In the genomic region with DNA sequence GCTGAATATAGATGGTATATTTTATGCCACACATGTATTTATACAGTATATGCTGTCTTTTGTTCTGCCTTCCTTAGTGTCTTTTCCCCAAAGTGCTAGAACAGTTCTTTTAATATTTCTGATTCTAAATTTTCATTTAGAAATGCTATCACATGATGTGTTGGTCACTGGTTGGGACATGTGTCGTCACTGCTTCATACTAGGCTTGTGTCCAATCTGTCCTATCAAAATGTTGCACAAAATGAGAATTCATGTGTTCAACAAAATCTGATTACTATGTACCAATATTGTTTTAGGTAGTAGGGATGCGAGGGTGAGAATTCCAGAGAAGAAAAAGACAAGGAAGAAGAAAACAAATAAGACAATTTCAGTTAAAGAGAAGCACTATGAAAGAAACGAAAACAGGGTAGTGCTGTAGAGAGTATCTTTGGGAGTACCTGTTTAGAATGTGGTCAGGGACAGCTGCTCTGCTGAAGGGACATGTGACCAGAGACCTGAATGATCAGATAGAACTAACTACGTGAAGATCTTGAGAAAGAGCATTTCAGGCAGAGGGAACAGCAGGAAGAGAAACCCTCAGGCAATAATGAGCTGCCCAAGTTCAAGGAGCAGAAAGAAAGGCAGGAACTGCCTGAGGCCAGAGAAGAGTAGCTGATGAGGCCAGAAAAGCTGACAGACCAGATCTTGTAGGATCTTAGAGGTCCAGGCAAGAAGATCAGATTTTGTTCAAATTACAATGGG, we compare ENCODE assay signal across 11 cellular contexts. TPM values are rescaled to one million over a fixed set of nuclear protein-coding genes. Genes with fewer than 3 reads are reported as not detected.
DNase-seq lines count a peak whose midpoint lies in the region; ATAC-seq lines count a peak whose summit lies in the region.
"Had no signal": no experiment of that assay in that cellular context is flagged by ENCODE, and none has a peak within 500 bp of the region (broad histone marks: within the 10 kb centered on the region; RNA-seq: fewer than 3 reads in every experiment).

No MANE protein-coding gene starts in this region.

- H3K79me2 ChIP-seq in GM23248 (ENCODE audit: insufficient read depth): no peaks in the 10 kb centered on the region

- no peaks in the 10 kb centered on the region for H3K9me3 ChIP-seq in GM23248 (ENCODE audit: low read depth)

- no peak overlapping the region for H3K27ac ChIP-seq in GM23248

- no peaks in the 10 kb centered on the region for H3K27me3 Mint-ChIP-seq in dendritic cell treated with granulocyte-macrophage colony-stimulating factor and Interleukin-4, amounts not matched to agents 40 ng/mL and 50 ng/mL, for 4 days
- H3K27me3 Mint-ChIP-seq: activated naive CD8-positive, alpha-beta T cell; naive thymus-derived CD8-positive, alpha-beta T cell had no signal

- in situ Hi-C loops in ACHN (cut with HindIII; ENCODE audit: low pct_ligation_motif_present, low pct_unique_long_range_greater_than_20kb, low sequenced_read_pairs) (no loop called here), GM23248 (cut with MboI) (loop anchor here (10.0 kb wide), 1 partner anchor 301 kb away; no protein-coding TSS in a partner anchor)

- no peaks in the 10 kb centered on the region for H4K20me1 ChIP-seq in GM23248 (ENCODE audit: insufficient read depth)

- peak overlapping the region; percentile 70 for H3K4me3 Mint-ChIP-seq in dendritic cell treated with granulocyte-macrophage colony-stimulating factor and Interleukin-4, amounts not matched to agents 40 ng/mL and 50 ng/mL, for 4 days

- no peaks in the 10 kb centered on the region for H3K36me3 ChIP-seq in GM23248 (ENCODE audit: low read depth)

- intact Hi-C loops in dendritic cell treated with granulocyte-macrophage colony-stimulating factor and Interleukin-4, amounts not matched to agents 40 ng/mL and 50 ng/mL, for 4 days (cut with micrococcal nuclease): loop anchor here (5.0 kb wide), 1 partner anchor 79 kb away; no protein-coding TSS in a partner anchor

- no peak overlapping the region for H3K4me2 ChIP-seq in GM23248 (ENCODE audit: unreplicated experiment)

- H2AFZ ChIP-seq in GM23248: no peak overlapping the region

- no peak overlapping the region for H3K4me3 ChIP-seq in GM23248

- H3K9me3 Mint-ChIP-seq in dendritic cell treated with granulocyte-macrophage colony-stimulating factor and Interleukin-4, amounts not matched to agents 40 ng/mL and 50 ng/mL, for 4 days: peaks cover 15% of the 10 kb centered on the region
- H3K9me3 Mint-ChIP-seq: naive thymus-derived CD8-positive, alpha-beta T cell had no signal

- no peak overlapping the region for H3K9ac ChIP-seq in GM23248

- H3K4me1 ChIP-seq in GM23248 (ENCODE audit: insufficient read depth): no peaks in the 10 kb centered on the region

- H3K27ac Mint-ChIP-seq in dendritic cell treated with granulocyte-macrophage colony-stimulating factor and Interleukin-4, amounts not matched to agents 40 ng/mL and 50 ng/mL, for 4 days: peak overlapping the region; percentile 99
- H3K27ac Mint-ChIP-seq: activated naive CD8-positive, alpha-beta T cell had no signal

- H3K36me3 Mint-ChIP-seq in dendritic cell treated with granulocyte-macrophage colony-stimulating factor and Interleukin-4, amounts not matched to agents 40 ng/mL and 50 ng/mL, for 4 days (ENCODE audit: low read depth): peaks cover 34% of the 10 kb centered on the region
- H3K36me3 Mint-ChIP-seq: activated naive CD8-positive, alpha-beta T cell; naive thymus-derived CD8-positive, alpha-beta T cell had no signal

- DNase-seq in EH (ENCODE audit: low read depth) (peak; percentile 19), ACHN (no peak), NCI-H1694 (lab: John Stamatoyannopoulos, UW) (no peak), GM23248 (no peak)
- no peak for DNase-seq in activated CD4-positive, CD25-positive, alpha-beta regulatory T cell treated with anti-CD3 and anti-CD28 coated beads, Interleukin-2, amount 50 U/mL, for 72 hours
- DNase-seq: Calu3 had no signal

- ATAC-seq in GM19467 (IDR thresholded peaks at IDR 0.05; ENCODE audit: unreplicated experiment) (peak; percentile 36), HG03342 (IDR thresholded peaks at IDR 0.05; ENCODE audit: unreplicated experiment) (peak; percentile 27)
- ATAC-seq: naive thymus-derived CD8-positive, alpha-beta T cell had no signal

- 45 to 53% methylated on average over 4 of the region's 4 CpGs for WGBS in GM23248 (ENCODE audit: low coverage in 1 of 2, low lambda C conversion rate in 2 of 2, missing lambda C conversion rate in 2 of 2), 2 experiments

- peaks cover 56% of the 10 kb centered on the region for H3K4me1 Mint-ChIP-seq in dendritic cell treated with granulocyte-macrophage colony-stimulating factor and Interleukin-4, amounts not matched to agents 40 ng/mL and 50 ng/mL, for 4 days (ENCODE audit: low read depth)

- H3K27me3 ChIP-seq in GM23248 (replicated peaks; ENCODE audit: insufficient read depth): no peaks in the 10 kb centered on the region

- no peaks in the 10 kb centered on the region for H3K9me2 ChIP-seq in GM23248 (ENCODE audit: insufficient read depth)

- H3F3A ChIP-seq in GM23248 (ENCODE audit: insufficient read depth): no peaks in the 10 kb centered on the region

RNA-seq across cellular contexts. Expression of a gene that starts 1.4 kb away (rescaled TPM):
- total RNA-seq in GM23248 (2014; rRNA removed; shearing (Covaris generic)): not detected in 2 replicates
- not detected in 2 replicates for polyA plus RNA-seq in GM23248 (2016; fragmentation: Nextera tagmentation; extraction: Ambion mirVana)
- polyA plus RNA-seq: naive thymus-derived CD8-positive, alpha-beta T cell had no signal

RNA-seq across cellular contexts. Expression of a gene that starts 14.0 kb away (rescaled TPM):
- 63.1 and 87.3 TPM in 2 replicates for total RNA-seq in GM23248 (2014; rRNA removed; shearing (Covaris generic))
- 71.7 and 74.5 TPM in 2 replicates for polyA plus RNA-seq in GM23248 (2016; fragmentation: Nextera tagmentation; extraction: Ambion mirVana)
